ENCODE assay signal across 22 cellular contexts in the genomic region with DNA sequence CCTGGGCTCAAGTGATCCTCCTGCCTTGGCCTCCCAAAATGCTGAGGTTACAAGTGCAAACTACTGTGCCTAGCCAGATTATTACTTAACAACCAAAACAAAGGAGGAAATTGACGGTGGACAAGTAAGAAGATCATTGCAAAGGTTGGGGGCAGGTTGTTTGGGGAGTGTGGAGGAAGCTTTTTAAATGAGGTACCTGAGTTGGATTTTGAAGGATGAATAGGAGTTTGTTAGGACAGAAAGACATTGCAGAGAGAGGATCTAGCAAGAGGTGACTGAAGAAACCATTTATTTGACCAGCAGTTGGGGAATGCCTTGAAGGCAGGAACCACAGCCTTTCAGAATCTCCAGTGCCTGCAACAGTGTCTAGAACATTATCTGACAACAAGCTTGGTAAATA.
"Had no signal": no experiment of that assay in that cellular context is flagged by ENCODE, and none has a peak within 500 bp of the region (broad histone marks: within the 10 kb centered on the region; RNA-seq: fewer than 3 reads in every experiment).

No MANE protein-coding gene starts in this region.

- H3K4me2 ChIP-seq: smooth muscle cell had no signal

- H3K27me3 ChIP-seq: colonic mucosa, heart right ventricle, sigmoid colon, tibial artery had no signal

- H3K27me3 Mint-ChIP-seq: activated CD4-positive, alpha-beta memory T cell treated with anti-CD3 and anti-CD28 coated beads for 36 hours; activated naive CD4-positive, alpha-beta T cell treated with anti-CD3 and anti-CD28 coated beads, Interleukin-2, amount 10 ng/mL, durations not matched to agents 7 days and 5 days; naive B cell; progenitor cell of endocrine pancreas had no signal

- ATAC-seq: heart right ventricle, left colon, mucosa of descending colon had no signal

- H3K36me3 ChIP-seq: colonic mucosa, heart right ventricle, sigmoid colon, tibial artery had no signal

- DNase-seq: activated CD4-positive, alpha-beta memory T cell treated with anti-CD3 and anti-CD28 coated beads for 36 hours; activated CD4-positive, alpha-beta T cell treated with anti-CD3 and anti-CD28 coated beads for 48 hours; activated effector memory CD4-positive, alpha-beta T cell treated with Interleukin-2 at 50 U/mL for 16 hours; activated naive CD4-positive, alpha-beta T cell treated with anti-CD3 and anti-CD28 coated beads, Interleukin-2, amount 10 ng/mL, durations not matched to agents 7 days and 5 days; activated T-cell treated with anti-CD3 and anti-CD28 coated beads, Interleukin-2, amount 50 U/mL, for 48 hours; amygdala; colonic mucosa; heart right ventricle; islet precursor cell; left colon; mesendoderm; mucosa of descending colon; naive B cell; retina; sigmoid colon; stimulated activated CD4-positive, alpha-beta T cell treated with anti-CD3 and anti-CD28 coated beads, Interleukin-15, amount 100 ng/mL, for 24 hours; stimulated activated naive CD4-positive, alpha-beta T cell; substantia nigra; T1000; tibial artery had no signal

- H3K27ac ChIP-seq: colonic mucosa, tibial artery had no signal

- H3K4me3 ChIP-seq: colonic mucosa, heart right ventricle, mucosa of descending colon, sigmoid colon, smooth muscle cell, tibial artery had no signal

- H3K36me3 Mint-ChIP-seq: naive B cell had no signal

- H3K9me3 ChIP-seq: colonic mucosa, heart right ventricle, mucosa of descending colon, sigmoid colon, tibial artery had no signal

- H3K4me1 ChIP-seq: colonic mucosa had no signal

- H3K27ac Mint-ChIP-seq: activated CD4-positive, alpha-beta memory T cell treated with anti-CD3 and anti-CD28 coated beads for 36 hours; activated naive CD4-positive, alpha-beta T cell treated with anti-CD3 and anti-CD28 coated beads, Interleukin-2, amount 10 ng/mL, durations not matched to agents 7 days and 5 days; progenitor cell of endocrine pancreas had no signal

- H3K4me3 Mint-ChIP-seq: activated CD4-positive, alpha-beta memory T cell treated with anti-CD3 and anti-CD28 coated beads for 36 hours; activated naive CD4-positive, alpha-beta T cell treated with anti-CD3 and anti-CD28 coated beads, Interleukin-2, amount 10 ng/mL, durations not matched to agents 7 days and 5 days had no signal

- H3K9me3 Mint-ChIP-seq: activated CD4-positive, alpha-beta memory T cell treated with anti-CD3 and anti-CD28 coated beads for 36 hours had no signal
